ENCODE assay signal across 2 cellular contexts in genomic region chr1:156552518-156553312, GRCh38.
TF ChIP-seq lines count a peak whose summit lies in the region.
"Not testable (repeated sequence)": the region's sequence is repeated elsewhere in the genome, so short reads cannot be mapped to it uniquely, and the experiment has no call there.

No MANE protein-coding gene starts in this region.

TF ChIP-seq in IMR-90, 13 proteins besides CTCF, POLR2A, EP300 and RAD21:
- peak; percentile 60; the same call in 1 of the 2 replicates for TF ChIP-seq CEBPB (IDR thresholded peaks at IDR 0.05; ENCODE audit: low read depth, low read length)

TF ChIP-seq in K562, 482 proteins besides CTCF, POLR2A, EP300 and RAD21:
- TF ChIP-seq CEBPB (tag; IDR thresholded peaks at IDR 0.05) (peak; percentile 69), ATF3 (IDR thresholded peaks at IDR 0.05) (peak; percentile 56), CEBPG (tag; conservative IDR thresholded peaks at IDR 0.05 in 1 of 2, IDR thresholded peaks at IDR 0.05 in 1 of 2) (peak; percentile 41 to 53; a peak in 2 of 4 replicates)
- not testable (repeated sequence) for TF ChIP-seq ATF3 (CRISPR knock-in tag; conservative IDR thresholded peaks at IDR 0.05); CEBPG (CRISPR knock-in tag; IDR thresholded peaks at IDR 0.05)
